Comparison of ENCODE assay signal across 25 cellular contexts in genomic region chr15:83132861-83133523, GRCh38. TPM values are rescaled to one million over a fixed set of nuclear protein-coding genes. Genes with fewer than 3 reads are reported as not detected.
DNase-seq lines count a peak whose midpoint lies in the region; ATAC-seq, FAIRE-seq and TF ChIP-seq lines count a peak whose summit lies in the region.
"Had no signal": no experiment of that assay in that cellular context is flagged by ENCODE, and none has a peak within 500 bp of the region (broad histone marks: within the 10 kb centered on the region; RNA-seq: fewer than 3 reads in every experiment).

No MANE protein-coding gene starts in this region.

- H3K9ac ChIP-seq in K562 (ENCODE audit: insufficient read depth in 1 of 2, low read depth in 2 of 2, low read length in 2 of 2), result no peak overlapping the region
- H3K9ac ChIP-seq: BLaER1 treated with 17β-estradiol and CSF1 and Interleukin-3, amounts not matched to agents 10 nM and 100 nM; GM23248 had no signal

- no peaks in the 10 kb centered on the region for H3K79me2 ChIP-seq in K562 (ENCODE audit: control insufficient read depth, insufficient read depth, low read length)

- no TSS peak for BruUV-seq in K562 (replicated peaks; lab: Mats Ljungman, UMichigan)

- no peak for TF ChIP-seq EP300 in K562 (IDR thresholded peaks at IDR 0.05; ENCODE audit: low read length)

- DNase-seq in GM12891 (ENCODE audit: insufficient read length, low spot score) (no peak), K562 (ENCODE audit: extremely low read depth in 1 of 4, low spot score in 3 of 4) (no peak), psoas muscle (no peak)
- DNase-seq in activated CD4-positive, alpha-beta T cell treated with anti-CD3 and anti-CD28 coated beads for 1 hour, result no peak
- DNase-seq: 8988T; ACHN; AML-193; BE2C; Calu3; CD4-positive, alpha-beta T cell; CD8-positive, alpha-beta memory T cell; COR-L47; DMS153; DND-41; GM23248; H7; HCEC 1CT had no signal

- TF ChIP-seq CTCF in K562 (IDR thresholded peaks at IDR 0.05 in 2 of 3, conservative IDR thresholded peaks at IDR 0.05 in 1 of 3; ENCODE audit: insufficient read depth in 2 of 3, low read depth in 1 of 3, low read length in 3 of 3) (no peak), psoas muscle (IDR thresholded peaks at IDR 0.05) (no peak)

- H4K20me1 ChIP-seq in K562 (replicated peaks; ENCODE audit: control insufficient read depth, insufficient read depth, low read length), result no peaks in the 10 kb centered on the region
- H4K20me1 ChIP-seq: BLaER1 treated with 17β-estradiol and CSF1 and Interleukin-3, amounts not matched to agents 10 nM and 100 nM had no signal

- ATAC-seq in GM19438 (IDR thresholded peaks at IDR 0.05; ENCODE audit: low read depth, unreplicated experiment) (peak; percentile 60), HG02981 (IDR thresholded peaks at IDR 0.05; ENCODE audit: unreplicated experiment) (peak; percentile 65), K562 (no peak), HG03108 (IDR thresholded peaks at IDR 0.05; ENCODE audit: unreplicated experiment) (no peak), psoas muscle (no peak)
- ATAC-seq: A549 had no signal

- H3K9me3 ChIP-seq in K562 (replicated peaks; ENCODE audit: control insufficient read depth, insufficient read depth, low read depth, low read length) (no peaks in the 10 kb centered on the region), psoas muscle (no peaks in the 10 kb centered on the region)
- H3K9me3 ChIP-seq: A549; BE2C; BLaER1 treated with 17β-estradiol and CSF1 and Interleukin-3, amounts not matched to agents 10 nM and 100 nM had no signal

- no peak for FAIRE-seq in GM12891 (lab: Jason Lieb, UNC)
- no peak for FAIRE-seq in K562 (lab: Jason Lieb, UNC)
- FAIRE-seq: A549, G401.6, GM19239, H1 had no signal

- no peak for TF ChIP-seq RAD21 in K562 (CRISPR knock-in tag; conservative IDR thresholded peaks at IDR 0.05 in 1 of 2, IDR thresholded peaks at IDR 0.05 in 1 of 2)

- POLR2A ChIA-PET in K562 (lab: Yijun Ruan, JAX), result interaction anchor here (0.7 to 1.3 kb wide), 4 partner anchors 13 to 26 kb away, joined by 3 to 5 read pairs (median 3); no protein-coding TSS in a partner anchor

- H3K27ac ChIP-seq in K562 (ENCODE audit: extremely low read depth, low read depth, low read length), result no peak overlapping the region
- no peak overlapping the region for H3K27ac ChIP-seq in psoas muscle
- H3K27ac ChIP-seq: A549; BLaER1 treated with 17β-estradiol and CSF1 and Interleukin-3, amounts not matched to agents 10 nM and 100 nM; GM23248 had no signal

- CTCF ChIA-PET in K562 (lab: Yijun Ruan, JAX; ENCODE audit: low intra/inter-chr PET ratio), result no interaction called here

- no peaks in the 10 kb centered on the region for H3K9me1 ChIP-seq in K562 (ENCODE audit: control insufficient read depth, insufficient read depth, low read length)

- in situ Hi-C loops in K562 (cut with MboI), result no loop called here

- H3K4me3 ChIP-seq in K562, result no peak overlapping the region
- no peak overlapping the region for H3K4me3 ChIP-seq in psoas muscle
- H3K4me3 ChIP-seq: A549; BLaER1 treated with 17β-estradiol and CSF1 and Interleukin-3, amounts not matched to agents 10 nM and 100 nM; GM23248 had no signal

- intact Hi-C loops in K562 (cut with micrococcal nuclease), result no loop called here
- intact Hi-C loops in psoas muscle (cut with DNase I), result no loop called here

- 0 out of 3 replicates have a peak, but pooled peaks cover 2% of the 10 kb centered on the region for H3K36me3 ChIP-seq in K562 (ENCODE audit: control insufficient read depth, insufficient read depth, low read length)
- peaks cover 0 to 96% of the 10 kb centered on the region in 2 donors for H3K36me3 ChIP-seq in psoas muscle (ENCODE audit: insufficient read depth in 1 of 2, low read depth in 1 of 2)
- H3K36me3 ChIP-seq: BE2C had no signal

- no peaks in the 10 kb centered on the region for H3K27me3 ChIP-seq in K562 (ENCODE audit: control insufficient read depth in 2 of 2, insufficient read depth in 2 of 2, low read length in 2 of 2)
- H3K27me3 ChIP-seq in psoas muscle (ENCODE audit: insufficient read depth in 3 of 3, low read length in 2 of 3), result no peaks in the 10 kb centered on the region
- H3K27me3 ChIP-seq: BE2C; BLaER1 treated with 17β-estradiol and CSF1 and Interleukin-3, amounts not matched to agents 10 nM and 100 nM had no signal

- H3K4me2 ChIP-seq in K562 (ENCODE audit: insufficient read depth, low read length), result no peak overlapping the region
- H3K4me2 ChIP-seq: A549; BLaER1 treated with 17β-estradiol and CSF1 and Interleukin-3, amounts not matched to agents 10 nM and 100 nM had no signal

- 40% methylated on average over 4 of the region's 4 CpGs for WGBS in K562 (ENCODE audit: insufficient coverage, low coverage, missing lambda C conversion rate)
- 87 to 93% (median 91%) methylated on average over 4 of the region's 4 CpGs for WGBS in psoas muscle, 3 donors

- H3K4me1 ChIP-seq in K562 (replicated peaks in 1 of 2; ENCODE audit: control insufficient read depth in 2 of 2, insufficient read depth in 2 of 2, low read length in 2 of 2), result no peaks in the 10 kb centered on the region
- H3K4me1 ChIP-seq in psoas muscle, result no peaks in the 10 kb centered on the region
- H3K4me1 ChIP-seq: A549; BLaER1 treated with 17β-estradiol and CSF1 and Interleukin-3, amounts not matched to agents 10 nM and 100 nM had no signal

- TF ChIP-seq POLR2A in GM12891 (IDR thresholded peaks at IDR 0.05; ENCODE audit: low read depth, low read length) (no peak), K562 (conservative IDR thresholded peaks at IDR 0.05) (no peak)

- H2AFZ ChIP-seq in K562 (ENCODE audit: low read depth, low read length), result no peak overlapping the region
- H2AFZ ChIP-seq: GM23248 had no signal

TF ChIP-seq in GM12891, 5 proteins besides CTCF, POLR2A, EP300 and RAD21:
- TF ChIP-seq PAX5 (IDR thresholded peaks at IDR 0.05; ENCODE audit: insufficient read depth, low read length, severe bottlenecking) (no peak), POU2F2 (IDR thresholded peaks at IDR 0.05; ENCODE audit: low read depth, low read length) (no peak), TAF1 (IDR thresholded peaks at IDR 0.05; ENCODE audit: low read depth, low read length) (no peak), SPI1 (IDR thresholded peaks at IDR 0.05; ENCODE audit: low read depth, low read length) (peak; percentile 53; the same call in 1 of the 2 replicates), POLR2AphosphoS5 (IDR thresholded peaks at IDR 0.05; ENCODE audit: low read depth, low read length) (no peak)

TF ChIP-seq in K562, 482 proteins besides CTCF, POLR2A, EP300 and RAD21:
- TF ChIP-seq SMAD3 (CRISPR knock-in tag; conservative IDR thresholded peaks at IDR 0.05) (no peak), ZBTB33 (CRISPR knock-in tag; IDR thresholded peaks at IDR 0.05) (no peak), KDM1A (IDR thresholded peaks at IDR 0.05) (peak; percentile 75 to 83; a peak in 3 of 4 replicates)

RNA-seq across cellular contexts. Expression of gene TM6SF1, which starts 25.5 kb away (rescaled TPM):
- polyA plus RNA-seq in GM12891 (2012; ENCODE audit: low read depth, missing spikeins), result 0.99 TPM
- total RNA-seq in K562 (2011; cell fraction: chromatin; rRNA removed; ENCODE audit: low replicate concordance), result 3.2 and 5.4 TPM in 2 replicates
- 2.3 and 3.0 TPM in 2 replicates for total RNA-seq in K562 (2011; cell fraction: nucleolus; rRNA removed)
- 1.7 and 2.9 TPM in 2 replicates for total RNA-seq in K562 (2011; cell fraction: nucleoplasm; rRNA removed)
- total RNA-seq in K562 (2014; rRNA removed) (1.8 and 3.3 TPM in 2 replicates), K562 (2014; rRNA removed; fragmentation: Illumina TruSeq; extraction: Trizol) (4.4 and 4.6 TPM in 2 replicates), K562 (2015; rRNA removed; fragmentation: Illumina TruSeq; extraction: Trizol) (1.1 and 1.3 TPM in 2 replicates), K562 (2021) (2.7 and 4.1 TPM in 2 replicates), psoas muscle (10 to 100 TPM in 3 of 4 donors, 1 to 10 TPM in 1; 9.2 to 23.4 (median 16.5) TPM)
- polyA plus RNA-seq in K562 (2011; rRNA removed) (1.0 and 6.1 TPM in 2 replicates), K562 (2014; fragmentation: Illumina TruSeq; extraction: Trizol) (3.5 and 4.4 TPM in 2 replicates), K562 (2014; fragmentation: Nextera tagmentation; extraction: Ambion mirVana) (1 to 10 TPM; 5.2 to 5.6 TPM), K562 (2014; rRNA removed) (2.9 and 4.5 TPM in 2 replicates), psoas muscle (10 to 100 TPM; 10.7 to 17.5 (median 13.8) TPM)
- polyA plus RNA-seq in K562 (2011; cell fraction: cytosol; rRNA removed), result 0.34 and 2.9 TPM in 2 replicates
- 1.5 and 9.2 TPM in 2 replicates for polyA plus RNA-seq in K562 (2011; cell fraction: nucleus; rRNA removed)
- polyA plus RNA-seq in K562 (2012), result 2.7 and 34.9 TPM in 2 replicates
- 0.35 and 2.2 TPM in 2 replicates for polyA minus RNA-seq in K562 (2011; rRNA and poly(A)+ RNA removed)
- 1.0 TPM in 1 of 2 replicates, not detected in the other for polyA minus RNA-seq in K562 (2011; cell fraction: cytosol; rRNA and poly(A)+ RNA removed)
- 0.54 and 4.1 TPM in 2 replicates for polyA minus RNA-seq in K562 (2011; cell fraction: nucleus; rRNA and poly(A)+ RNA removed)
- total RNA-seq: Calu3; CD4-positive, alpha-beta T cell; GM23248 had no signal

Comparison
In these comparisons a context has a peak if more than half of its experiments do, and no peak if none do; other contexts are left out.
1. ATAC-seq: peak in GM19438 (single experiment) and HG02981 (single experiment); none in K562 (single experiment), HG03108 (single experiment) and psoas muscle (0 of 4).